Comparison of ENCODE assay signal across 19 cellular contexts in genomic region chr2:96131152-96131817, GRCh38. TPM values are rescaled to one million over a fixed set of nuclear protein-coding genes. Genes with fewer than 3 reads are reported as not detected.
A peak's percentile ranks its signal among the peaks of the same experiment; 100 is the strongest.
DNase-seq lines count a peak whose midpoint lies in the region; ATAC-seq and TF ChIP-seq lines count a peak whose summit lies in the region.
"Had no signal": no experiment of that assay in that cellular context is flagged by ENCODE, and none has a peak within 500 bp of the region (broad histone marks: within the 10 kb centered on the region; RNA-seq: fewer than 3 reads in every experiment).

No MANE protein-coding gene starts in this region.

- no peak overlapping the region for H3K4me3 Mint-ChIP-seq in CD4-positive, alpha-beta memory T cell
- peak overlapping the region; percentile 28 for H3K4me3 Mint-ChIP-seq in activated CD8-positive, alpha-beta T cell treated with anti-CD3 and anti-CD28 coated beads for 36 hours
- H3K4me3 Mint-ChIP-seq in effector memory CD8-positive, alpha-beta T cell = peak overlapping the region; percentile 47 to 65
- H3K4me3 Mint-ChIP-seq in Caco-2 (ENCODE audit: unreplicated experiment) = no peak overlapping the region
- H3K4me3 Mint-ChIP-seq: GM23338 had no signal

- peaks cover 0 to 11% (median 3%) of the 10 kb centered on the region in 4 donors for H3K4me1 Mint-ChIP-seq in CD4-positive, alpha-beta memory T cell
- H3K4me1 Mint-ChIP-seq in activated CD8-positive, alpha-beta T cell treated with anti-CD3 and anti-CD28 coated beads for 36 hours (ENCODE audit: low read depth) = peaks cover 23% of the 10 kb centered on the region
- peaks cover 20 to 29% of the 10 kb centered on the region in 2 donors for H3K4me1 Mint-ChIP-seq in effector memory CD8-positive, alpha-beta T cell (ENCODE audit: low read depth in 2 of 2)
- no peaks in the 10 kb centered on the region for H3K4me1 Mint-ChIP-seq in Caco-2 (ENCODE audit: low read depth, unreplicated experiment)
- H3K4me1 Mint-ChIP-seq: GM23338 had no signal

- no peaks in the 10 kb centered on the region for H3K36me3 ChIP-seq in CD4-positive, alpha-beta memory T cell (ENCODE audit: insufficient read depth, low read length)
- H3K36me3 ChIP-seq in Caco-2 (ENCODE audit: control insufficient read depth, insufficient read depth, low read length) = no peaks in the 10 kb centered on the region
- H3K36me3 ChIP-seq: adrenal gland had no signal

- ATAC-seq in activated CD8-positive, alpha-beta T cell treated with anti-CD3 and anti-CD28 coated beads for 36 hours = peak; percentile 74
- peak; percentile 50 for ATAC-seq in effector memory CD8-positive, alpha-beta T cell (replicated peaks)
- ATAC-seq: GM23338 had no signal

- H3K36me3 Mint-ChIP-seq in CD4-positive, alpha-beta memory T cell = peaks cover 11 to 28% of the 10 kb centered on the region in 2 donors
- peaks cover 9% of the 10 kb centered on the region for H3K36me3 Mint-ChIP-seq in activated CD8-positive, alpha-beta T cell treated with anti-CD3 and anti-CD28 coated beads for 36 hours (ENCODE audit: low read depth)
- peaks cover 41% of the 10 kb centered on the region for H3K36me3 Mint-ChIP-seq in effector memory CD8-positive, alpha-beta T cell (ENCODE audit: insufficient read depth)
- no peaks in the 10 kb centered on the region for H3K36me3 Mint-ChIP-seq in Caco-2 (ENCODE audit: insufficient read depth, unreplicated experiment)

- no peak for DNase-seq in CD4-positive, alpha-beta memory T cell
- peak; percentile 17 for DNase-seq in ELR (ENCODE audit: low read depth)
- DNase-seq in activated CD8-positive, alpha-beta T cell treated with anti-CD3 and anti-CD28 coated beads for 36 hours = peak; percentile 72
- DNase-seq in effector memory CD8-positive, alpha-beta T cell = peak in 1 of 3 experiments; percentile 30
- DNase-seq in H4 (ENCODE audit: low spot score) = no peak
- DNase-seq in ecto neural progenitor cell (ENCODE audit: low spot score) = no peak
- no peak for DNase-seq in Caco-2
- DNase-seq: adrenal gland; AML-193; effector CD8-positive, alpha-beta T cell; GF-D8; NCI-H2081 treated with DMSO at 0.1 percent for 48 hours; NCI-H526; trophoblast cell had no signal

- peak overlapping the region in 4 of 7 donors; percentile 3 to 53 (median 25) for H3K27ac Mint-ChIP-seq in CD4-positive, alpha-beta memory T cell
- peak overlapping the region; percentile 90 for H3K27ac Mint-ChIP-seq in activated CD8-positive, alpha-beta T cell treated with anti-CD3 and anti-CD28 coated beads for 36 hours
- peak overlapping the region; percentile 95 to 98 for H3K27ac Mint-ChIP-seq in effector memory CD8-positive, alpha-beta T cell
- no peak overlapping the region for H3K27ac Mint-ChIP-seq in Caco-2 (ENCODE audit: unreplicated experiment)
- H3K27ac Mint-ChIP-seq: GM23338 had no signal

- no peak overlapping the region for H3K27ac ChIP-seq in CD4-positive, alpha-beta memory T cell (ENCODE audit: low read depth, low read length)
- H3K27ac ChIP-seq: adrenal gland, HL-60 had no signal

- H3K9me3 ChIP-seq in CD4-positive, alpha-beta memory T cell (ENCODE audit: control insufficient read depth in 1 of 2, low read length in 2 of 2) = no peaks in the 10 kb centered on the region
- H3K9me3 ChIP-seq in Caco-2 = no peaks in the 10 kb centered on the region
- H3K9me3 ChIP-seq: adrenal gland had no signal

- no peaks in the 10 kb centered on the region for H3K9me3 Mint-ChIP-seq in CD4-positive, alpha-beta memory T cell
- H3K9me3 Mint-ChIP-seq in activated CD8-positive, alpha-beta T cell treated with anti-CD3 and anti-CD28 coated beads for 36 hours = no peaks in the 10 kb centered on the region
- no peaks in the 10 kb centered on the region for H3K9me3 Mint-ChIP-seq in effector memory CD8-positive, alpha-beta T cell
- no peaks in the 10 kb centered on the region for H3K9me3 Mint-ChIP-seq in Caco-2 (ENCODE audit: unreplicated experiment)
- H3K9me3 Mint-ChIP-seq: GM23338 had no signal

- BruUV-seq in Caco-2 (replicated peaks; lab: Mats Ljungman, UMichigan) = no TSS peak

- no peaks in the 10 kb centered on the region for H3K4me1 ChIP-seq in CD4-positive, alpha-beta memory T cell (ENCODE audit: insufficient read depth, low read length)
- H3K4me1 ChIP-seq in Caco-2 = no peaks in the 10 kb centered on the region
- H3K4me1 ChIP-seq: adrenal gland had no signal

- intact Hi-C loops in CD4-positive, alpha-beta memory T cell (cut with micrococcal nuclease) = no loop called here
- intact Hi-C loops in activated CD8-positive, alpha-beta T cell treated with anti-CD3 and anti-CD28 coated beads for 36 hours (cut with micrococcal nuclease) = no loop called here
- intact Hi-C loops in Caco-2 (cut with micrococcal nuclease; ENCODE audit: unreplicated experiment) = no loop called here

- POLR2A ChIA-PET in CD4-positive, alpha-beta memory T cell (lab: Charles Lee; ENCODE audit: partially characterized antibody) = interaction anchor here (1.1 to 1.2 kb wide), 3 partner anchors 13 to 43 kb away, joined by 3 read pairs; no protein-coding TSS in a partner anchor
- POLR2A ChIA-PET in activated CD8-positive, alpha-beta T cell treated with anti-CD3 and anti-CD28 coated beads for 36 hours (lab: Charles Lee) = interaction anchor here (0.7 to 5.0 kb wide), 4 partner anchors 13 to 77 kb away, joined by 3 to 67 read pairs (median 4); partner anchors contain the start of genes DUSP2 and STARD7
- POLR2A ChIA-PET in Caco-2 (lab: Charles Lee) = no interaction called here

- TF ChIP-seq CTCF in activated CD8-positive, alpha-beta T cell treated with anti-CD3 and anti-CD28 coated beads for 36 hours (IDR thresholded peaks at IDR 0.05) = no peak
- no peak for TF ChIP-seq CTCF in Caco-2 (IDR thresholded peaks at IDR 0.05; ENCODE audit: insufficient read depth in 1 of 2, low read depth in 1 of 2, low read length in 1 of 2, severe bottlenecking in 1 of 2, unreplicated experiment in 1 of 2)

- no peaks in the 10 kb centered on the region for H3K27me3 Mint-ChIP-seq in CD4-positive, alpha-beta memory T cell
- no peaks in the 10 kb centered on the region for H3K27me3 Mint-ChIP-seq in activated CD8-positive, alpha-beta T cell treated with anti-CD3 and anti-CD28 coated beads for 36 hours
- H3K27me3 Mint-ChIP-seq in effector memory CD8-positive, alpha-beta T cell = no peaks in the 10 kb centered on the region
- peaks cover 10% of the 10 kb centered on the region for H3K27me3 Mint-ChIP-seq in Caco-2 (ENCODE audit: insufficient read depth, unreplicated experiment)

- H3K27me3 ChIP-seq in CD4-positive, alpha-beta memory T cell (ENCODE audit: insufficient read depth, low read length) = no peaks in the 10 kb centered on the region
- no peaks in the 10 kb centered on the region for H3K27me3 ChIP-seq in Caco-2 (replicated peaks; ENCODE audit: control insufficient read depth, insufficient read depth, low read length)
- H3K27me3 ChIP-seq: adrenal gland had no signal

- CTCF ChIA-PET in CD4-positive, alpha-beta memory T cell (lab: Charles Lee; ENCODE audit: partially characterized antibody) = interaction anchor here (0.7 to 2.4 kb wide), 5 partner anchors 10 to 156 kb away, joined by 3 to 11 read pairs (median 5); partner anchors contain the start of gene ADRA2B
- CTCF ChIA-PET in activated CD8-positive, alpha-beta T cell treated with anti-CD3 and anti-CD28 coated beads for 36 hours (lab: Charles Lee) = interaction anchor here (1.1 to 4.5 kb wide), 6 partner anchors 7 to 139 kb away, joined by 4 to 52 read pairs (median 11); partner anchors contain the start of genes ADRA2B and ASTL
- CTCF ChIA-PET in Caco-2 (lab: Charles Lee) = no interaction called here

- H3K4me3 ChIP-seq in CD4-positive, alpha-beta memory T cell (ENCODE audit: low read length in 2 of 2) = no peak overlapping the region
- H3K4me3 ChIP-seq in Caco-2 (ENCODE audit: low read depth, low read length) = no peak overlapping the region
- H3K4me3 ChIP-seq: adrenal gland, GM23338 had no signal

RNA-seq across cellular contexts. Expression of gene ASTL, which starts 7.0 kb away (rescaled TPM):
- 1 to 10 TPM in 1 of 2 experiments, not detected in 1; 1.3 TPM for total RNA-seq in CD4-positive, alpha-beta memory T cell
- under 1 TPM in 1 of 2 donors, not detected in 1; 0.48 TPM for polyA plus RNA-seq in CD4-positive, alpha-beta memory T cell
- 1 to 10 TPM; 1.8 to 2.7 TPM for total RNA-seq in activated CD8-positive, alpha-beta T cell treated with anti-CD3 and anti-CD28 coated beads for 36 hours
- not detected in 2 replicates for total RNA-seq in H4 (2014; rRNA removed; shearing (Covaris generic))
- total RNA-seq in Caco-2 (2022) = 0.23 TPM in 1 of 2 replicates, not detected in the other
- total RNA-seq: adrenal gland, GM23338, lung microvascular endothelial cell, myocyte, SK-MEL-5 had no signal
- polyA plus RNA-seq: adrenal gland had no signal

RNA-seq across cellular contexts. Expression of gene DUSP2, which starts 14.0 kb away (rescaled TPM):
- total RNA-seq in CD4-positive, alpha-beta memory T cell = 10 to 100 TPM; 33.4 to 34.6 TPM
- polyA plus RNA-seq in CD4-positive, alpha-beta memory T cell = 100 to 1,000 TPM in 1 of 2 donors, 10 to 100 TPM in 1; 48.2 to 303 TPM
- total RNA-seq in activated CD8-positive, alpha-beta T cell treated with anti-CD3 and anti-CD28 coated beads for 36 hours = 100 to 1,000 TPM; 311 to 313 TPM
- total RNA-seq in H4 (2014; rRNA removed; shearing (Covaris generic)) = 16.4 and 17.7 TPM in 2 replicates
- 13.4 and 13.6 TPM in 2 replicates for total RNA-seq in Caco-2 (2022)

RNA-seq across cellular contexts. Expression of gene ADRA2B, which starts 14.9 kb away (rescaled TPM):
- not detected for total RNA-seq in CD4-positive, alpha-beta memory T cell
- not detected for polyA plus RNA-seq in CD4-positive, alpha-beta memory T cell
- total RNA-seq in activated CD8-positive, alpha-beta T cell treated with anti-CD3 and anti-CD28 coated beads for 36 hours = under 1 TPM; 0.29 to 0.34 TPM
- 0.10 TPM in 1 of 2 replicates, not detected in the other for total RNA-seq in H4 (2014; rRNA removed; shearing (Covaris generic))
- total RNA-seq in Caco-2 (2022) = 0.12 and 0.20 TPM in 2 replicates
- total RNA-seq: lung microvascular endothelial cell, myocyte, SK-MEL-5 had no signal

Comparison
In these comparisons a context has a peak if more than half of its experiments do, and no peak if none do; other contexts are left out.
1. DNase-seq: peak in ELR (single experiment) and activated CD8-positive, alpha-beta T cell treated with anti-CD3 and anti-CD28 coated beads for 36 hours (single experiment); none in CD4-positive, alpha-beta memory T cell (0 of 5), H4 (single experiment), ecto neural progenitor cell (single experiment) and Caco-2 (0 of 2).
2. H3K4me3 Mint-ChIP-seq: peak in activated CD8-positive, alpha-beta T cell treated with anti-CD3 and anti-CD28 coated beads for 36 hours (single experiment) and effector memory CD8-positive, alpha-beta T cell (2 of 2); none in CD4-positive, alpha-beta memory T cell (0 of 8) and Caco-2 (single experiment).
3. RNA of gene DUSP2, which starts 14.0 kb away (total RNA-seq): 311 to 313 TPM in activated CD8-positive, alpha-beta T cell treated with anti-CD3 and anti-CD28 coated beads for 36 hours; 33.4 to 34.6 TPM in CD4-positive, alpha-beta memory T cell, 16.4 to 17.7 TPM in H4 and 13.4 to 13.6 TPM in Caco-2; every median in the first group is over 4 times any median in the second.